Comparison of ENCODE assay signal across 8 cellular contexts in the genomic region with DNA sequence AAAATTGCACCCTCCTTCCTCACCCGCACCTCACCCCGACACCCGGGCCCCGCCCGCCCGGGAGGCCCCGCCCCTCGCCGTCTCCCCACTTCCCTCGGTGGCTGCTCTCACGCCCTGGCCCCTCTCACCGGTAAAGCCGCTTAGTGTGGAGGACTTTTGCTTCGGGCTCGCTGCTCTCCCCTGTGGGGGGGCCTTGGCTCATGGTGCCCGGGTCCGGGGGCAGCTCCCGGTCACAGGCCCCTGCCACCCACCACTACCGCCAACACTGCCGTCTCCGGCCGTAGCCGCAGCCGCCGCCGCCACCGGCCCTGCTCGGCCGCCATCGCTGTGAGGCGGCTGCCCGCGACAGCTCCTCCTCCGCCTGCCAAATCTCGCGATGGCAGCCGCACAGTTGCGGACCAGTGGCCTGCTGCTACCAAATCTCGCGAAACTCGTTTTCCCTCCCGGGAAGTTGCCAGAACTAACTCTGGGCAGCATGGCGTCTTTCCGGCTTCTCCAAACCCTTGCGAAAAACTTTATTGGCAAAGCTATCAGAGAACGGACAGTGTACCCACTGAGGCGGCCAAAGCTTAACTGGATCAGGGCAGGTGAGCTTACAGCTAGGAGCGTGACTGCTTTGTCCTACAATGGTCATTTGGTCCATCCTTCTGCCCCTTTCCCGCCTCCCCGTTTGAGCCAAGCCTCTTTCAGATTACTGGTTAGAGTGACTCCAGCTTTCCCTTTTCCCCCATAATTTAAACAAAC. TPM values are rescaled to one million over a fixed set of nuclear protein-coding genes. Genes with fewer than 3 reads are reported as not detected.
DNase-seq lines count a peak whose midpoint lies in the region; ATAC-seq lines count a peak whose summit lies in the region.

A gene with protein sequence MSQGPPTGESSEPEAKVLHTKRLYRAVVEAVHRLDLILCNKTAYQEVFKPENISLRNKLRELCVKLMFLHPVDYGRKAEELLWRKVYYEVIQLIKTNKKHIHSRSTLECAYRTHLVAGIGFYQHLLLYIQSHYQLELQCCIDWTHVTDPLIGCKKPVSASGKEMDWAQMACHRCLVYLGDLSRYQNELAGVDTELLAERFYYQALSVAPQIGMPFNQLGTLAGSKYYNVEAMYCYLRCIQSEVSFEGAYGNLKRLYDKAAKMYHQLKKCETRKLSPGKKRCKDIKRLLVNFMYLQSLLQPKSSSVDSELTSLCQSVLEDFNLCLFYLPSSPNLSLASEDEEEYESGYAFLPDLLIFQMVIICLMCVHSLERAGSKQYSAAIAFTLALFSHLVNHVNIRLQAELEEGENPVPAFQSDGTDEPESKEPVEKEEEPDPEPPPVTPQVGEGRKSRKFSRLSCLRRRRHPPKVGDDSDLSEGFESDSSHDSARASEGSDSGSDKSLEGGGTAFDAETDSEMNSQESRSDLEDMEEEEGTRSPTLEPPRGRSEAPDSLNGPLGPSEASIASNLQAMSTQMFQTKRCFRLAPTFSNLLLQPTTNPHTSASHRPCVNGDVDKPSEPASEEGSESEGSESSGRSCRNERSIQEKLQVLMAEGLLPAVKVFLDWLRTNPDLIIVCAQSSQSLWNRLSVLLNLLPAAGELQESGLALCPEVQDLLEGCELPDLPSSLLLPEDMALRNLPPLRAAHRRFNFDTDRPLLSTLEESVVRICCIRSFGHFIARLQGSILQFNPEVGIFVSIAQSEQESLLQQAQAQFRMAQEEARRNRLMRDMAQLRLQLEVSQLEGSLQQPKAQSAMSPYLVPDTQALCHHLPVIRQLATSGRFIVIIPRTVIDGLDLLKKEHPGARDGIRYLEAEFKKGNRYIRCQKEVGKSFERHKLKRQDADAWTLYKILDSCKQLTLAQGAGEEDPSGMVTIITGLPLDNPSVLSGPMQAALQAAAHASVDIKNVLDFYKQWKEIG (minus strand): TSS at position 347 of the 744 bp plus-strand sequence. CDS start 145 bp downstream, at position 202.

- CTCF ChIA-PET in CD8-positive, alpha-beta memory T cell (lab: Charles Lee): interaction anchor here (0.8 to 3.6 kb wide), 8 partner anchors 10 to 155 kb away, joined by 3 to 11 read pairs (median 4); no protein-coding TSS in a partner anchor

- peak; percentile 94 to 98 (median 96) for DNase-seq in CD8-positive, alpha-beta memory T cell
- DNase-seq in HS-5 (ENCODE audit: low read depth) (peak; percentile 96), lung microvascular endothelial cell (ENCODE audit: low read depth in 2 of 2) (peak; percentile 99)
- peak; percentile 85 for DNase-seq in NK-92 treated with Interleukin-12 subunit alpha and Interleukin-12 subunit beta, amount 100 ng/mL, for 24 hours (lab: John Stamatoyannopoulos, UW)
- DNase-seq in activated CD8-positive, alpha-beta memory T cell treated with anti-CD3 and anti-CD28 coated beads for 24 hours: peak; percentile 96
- DNase-seq in effector CD8-positive, alpha-beta T cell (lab: John Stamatoyannopoulos, UW): peak; percentile 89
- DNase-seq in stimulated activated CD4-positive, alpha-beta T cell treated with anti-CD3 and anti-CD28 coated beads, TNF-alpha, amount 100 ng/mL, for 48 hours (ENCODE audit: low read depth in 3 of 3): peak; percentile 93 to 95 (median 93)

- no peaks in the 10 kb centered on the region for H3K27me3 ChIP-seq in CD8-positive, alpha-beta memory T cell (ENCODE audit: insufficient read depth, low read length, poor library complexity, severe bottlenecking)

- peaks cover 29% of the 10 kb centered on the region for H3K4me1 ChIP-seq in CD8-positive, alpha-beta memory T cell (ENCODE audit: insufficient read depth, low read length)

- H3K36me3 ChIP-seq in CD8-positive, alpha-beta memory T cell (ENCODE audit: insufficient read depth, low read length): peaks cover 13% of the 10 kb centered on the region

- H3K27me3 Mint-ChIP-seq in CD8-positive, alpha-beta memory T cell: no peaks in the 10 kb centered on the region

- POLR2A ChIA-PET in CD8-positive, alpha-beta memory T cell (lab: Charles Lee): interaction anchor here (0.6 to 2.5 kb wide), 13 partner anchors 9 to 454 kb away, joined by 3 to 25 read pairs (median 4); a partner anchor contains a TSS

- H3K4me3 ChIP-seq in CD8-positive, alpha-beta memory T cell (ENCODE audit: low read length): peak within 1 kb of the TSS; percentile 92

- peak within 1 kb of the TSS; percentile 91 to 97 (median 95) for H3K4me3 Mint-ChIP-seq in CD8-positive, alpha-beta memory T cell

- no peaks in the 10 kb centered on the region for H3K9me3 Mint-ChIP-seq in CD8-positive, alpha-beta memory T cell

- peaks cover 0 to 36% (median 0%) of the 10 kb centered on the region in 3 donors for H3K36me3 Mint-ChIP-seq in CD8-positive, alpha-beta memory T cell

- H3K9me3 ChIP-seq in CD8-positive, alpha-beta memory T cell (ENCODE audit: low read length): no peaks in the 10 kb centered on the region

- H3K4me1 Mint-ChIP-seq in CD8-positive, alpha-beta memory T cell: peaks cover 42 to 51% (median 44%) of the 10 kb centered on the region in 3 donors

- H3K27ac ChIP-seq in CD8-positive, alpha-beta memory T cell (ENCODE audit: low read depth, low read length): peak within 1 kb of the TSS; percentile 74

- peak; percentile 66 for ATAC-seq in GM19468 (IDR thresholded peaks at IDR 0.05; ENCODE audit: extremely low read depth, unreplicated experiment)

- H3K27ac Mint-ChIP-seq in CD8-positive, alpha-beta memory T cell: peak within 1 kb of the TSS; percentile 89 to 97 (median 94)

RNA-seq across cellular contexts. Expression of the gene that starts here (rescaled TPM):
- total RNA-seq in CD8-positive, alpha-beta memory T cell: 100 to 1,000 TPM; 110 to 117 TPM
- polyA plus RNA-seq in CD8-positive, alpha-beta memory T cell: 27.3 TPM
- total RNA-seq in lung microvascular endothelial cell: 29.9 and 53.2 TPM in 2 replicates

Comparison
In these comparisons a context has a peak if more than half of its experiments do, and no peak if none do; other contexts are left out.
1. Peak in every context shown above with its lines: DNase-seq, ATAC-seq, H3K4me3 ChIP-seq and H3K27ac ChIP-seq.